2 cellular contexts compared by ENCODE assay signal in the genomic region with DNA sequence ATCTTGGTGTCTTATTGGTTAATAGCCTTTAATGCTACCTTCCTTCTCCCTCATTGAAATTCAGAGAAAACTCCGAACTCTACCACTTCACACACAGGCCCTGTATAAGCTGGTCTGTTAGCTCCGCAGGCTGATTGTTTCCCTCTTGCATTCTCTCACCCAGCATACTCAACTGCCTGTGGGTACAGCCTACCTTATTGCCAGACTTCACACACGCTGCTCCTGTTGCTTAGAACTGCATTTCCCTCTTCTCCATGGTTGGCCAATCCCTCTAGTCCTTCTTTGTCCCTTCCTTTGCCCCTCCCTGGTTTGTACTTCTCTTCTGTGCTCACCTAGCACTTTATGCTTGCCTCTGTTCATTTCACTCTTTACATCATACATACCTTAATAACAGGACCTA.
TF ChIP-seq lines count a peak whose summit lies in the region.

No MANE protein-coding gene starts in this region.

TF ChIP-seq in GM23338, 12 proteins besides CTCF, POLR2A, EP300 and RAD21:
- TF ChIP-seq STAT1 (IDR thresholded peaks at IDR 0.05; ENCODE audit: unreplicated experiment) = no peak
- no peak for TF ChIP-seq EZH2phosphoT487 (IDR thresholded peaks at IDR 0.05; ENCODE audit: unreplicated experiment)
- TF ChIP-seq, protein P1, sequence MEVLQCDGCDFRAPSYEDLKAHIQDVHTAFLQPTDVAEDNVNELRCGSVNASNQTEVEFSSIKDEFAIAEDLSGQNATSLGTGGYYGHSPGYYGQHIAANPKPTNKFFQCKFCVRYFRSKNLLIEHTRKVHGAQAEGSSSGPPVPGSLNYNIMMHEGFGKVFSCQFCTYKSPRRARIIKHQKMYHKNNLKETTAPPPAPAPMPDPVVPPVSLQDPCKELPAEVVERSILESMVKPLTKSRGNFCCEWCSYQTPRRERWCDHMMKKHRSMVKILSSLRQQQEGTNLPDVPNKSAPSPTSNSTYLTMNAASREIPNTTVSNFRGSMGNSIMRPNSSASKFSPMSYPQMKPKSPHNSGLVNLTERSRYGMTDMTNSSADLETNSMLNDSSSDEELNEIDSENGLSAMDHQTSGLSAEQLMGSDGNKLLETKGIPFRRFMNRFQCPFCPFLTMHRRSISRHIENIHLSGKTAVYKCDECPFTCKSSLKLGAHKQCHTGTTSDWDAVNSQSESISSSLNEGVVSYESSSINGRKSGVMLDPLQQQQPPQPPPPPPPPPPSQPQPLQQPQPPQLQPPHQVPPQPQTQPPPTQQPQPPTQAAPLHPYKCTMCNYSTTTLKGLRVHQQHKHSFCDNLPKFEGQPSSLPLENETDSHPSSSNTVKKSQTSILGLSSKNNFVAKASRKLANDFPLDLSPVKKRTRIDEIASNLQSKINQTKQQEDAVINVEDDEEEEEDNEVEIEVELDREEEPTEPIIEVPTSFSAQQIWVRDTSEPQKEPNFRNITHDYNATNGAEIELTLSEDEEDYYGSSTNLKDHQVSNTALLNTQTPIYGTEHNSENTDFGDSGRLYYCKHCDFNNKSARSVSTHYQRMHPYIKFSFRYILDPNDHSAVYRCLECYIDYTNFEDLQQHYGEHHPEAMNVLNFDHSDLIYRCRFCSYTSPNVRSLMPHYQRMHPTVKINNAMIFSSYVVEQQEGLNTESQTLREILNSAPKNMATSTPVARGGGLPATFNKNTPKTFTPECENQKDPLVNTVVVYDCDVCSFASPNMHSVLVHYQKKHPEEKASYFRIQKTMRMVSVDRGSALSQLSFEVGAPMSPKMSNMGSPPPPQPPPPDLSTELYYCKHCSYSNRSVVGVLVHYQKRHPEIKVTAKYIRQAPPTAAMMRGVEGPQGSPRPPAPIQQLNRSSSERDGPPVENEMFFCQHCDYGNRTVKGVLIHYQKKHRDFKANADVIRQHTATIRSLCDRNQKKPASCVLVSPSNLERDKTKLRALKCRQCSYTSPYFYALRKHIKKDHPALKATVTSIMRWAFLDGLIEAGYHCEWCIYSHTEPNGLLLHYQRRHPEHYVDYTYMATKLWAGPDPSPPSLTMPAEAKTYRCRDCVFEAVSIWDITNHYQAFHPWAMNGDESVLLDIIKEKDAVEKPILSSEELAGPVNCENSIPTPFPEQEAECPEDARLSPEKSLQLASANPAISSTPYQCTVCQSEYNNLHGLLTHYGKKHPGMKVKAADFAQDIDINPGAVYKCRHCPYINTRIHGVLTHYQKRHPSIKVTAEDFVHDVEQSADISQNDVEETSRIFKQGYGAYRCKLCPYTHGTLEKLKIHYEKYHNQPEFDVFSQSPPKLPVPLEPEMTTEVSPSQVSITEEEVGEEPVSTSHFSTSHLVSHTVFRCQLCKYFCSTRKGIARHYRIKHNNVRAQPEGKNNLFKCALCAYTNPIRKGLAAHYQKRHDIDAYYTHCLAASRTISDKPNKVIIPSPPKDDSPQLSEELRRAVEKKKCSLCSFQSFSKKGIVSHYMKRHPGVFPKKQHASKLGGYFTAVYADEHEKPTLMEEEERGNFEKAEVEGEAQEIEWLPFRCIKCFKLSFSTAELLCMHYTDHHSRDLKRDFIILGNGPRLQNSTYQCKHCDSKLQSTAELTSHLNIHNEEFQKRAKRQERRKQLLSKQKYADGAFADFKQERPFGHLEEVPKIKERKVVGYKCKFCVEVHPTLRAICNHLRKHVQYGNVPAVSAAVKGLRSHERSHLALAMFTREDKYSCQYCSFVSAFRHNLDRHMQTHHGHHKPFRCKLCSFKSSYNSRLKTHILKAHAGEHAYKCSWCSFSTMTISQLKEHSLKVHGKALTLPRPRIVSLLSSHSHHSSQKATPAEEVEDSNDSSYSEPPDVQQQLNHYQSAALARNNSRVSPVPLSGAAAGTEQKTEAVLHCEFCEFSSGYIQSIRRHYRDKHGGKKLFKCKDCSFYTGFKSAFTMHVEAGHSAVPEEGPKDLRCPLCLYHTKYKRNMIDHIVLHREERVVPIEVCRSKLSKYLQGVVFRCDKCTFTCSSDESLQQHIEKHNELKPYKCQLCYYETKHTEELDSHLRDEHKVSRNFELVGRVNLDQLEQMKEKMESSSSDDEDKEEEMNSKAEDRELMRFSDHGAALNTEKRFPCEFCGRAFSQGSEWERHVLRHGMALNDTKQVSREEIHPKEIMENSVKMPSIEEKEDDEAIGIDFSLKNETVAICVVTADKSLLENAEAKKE (CRISPR knock-in tag; IDR thresholded peaks at IDR 0.05) = no peak
- TF ChIP-seq ETS1 (IDR thresholded peaks at IDR 0.05) = no peak
- no peak for TF ChIP-seq NANOG (IDR thresholded peaks at IDR 0.05; ENCODE audit: borderline replicate concordance)
- TF ChIP-seq ZNF114 (CRISPR knock-in tag; IDR thresholded peaks at IDR 0.05) = no peak
- no peak for TF ChIP-seq POLR2AphosphoS5 (IDR thresholded peaks at IDR 0.05; ENCODE audit: low read depth)
- TF ChIP-seq EZH2 (IDR thresholded peaks at IDR 0.05; ENCODE audit: low read depth, unreplicated experiment) = no peak

TF ChIP-seq in H1, 55 proteins besides CTCF, POLR2A, EP300 and RAD21:
- TF ChIP-seq SAP30 (IDR thresholded peaks at IDR 0.05; ENCODE audit: insufficient read depth, insufficient replicate concordance, low read length) = no peak
